Comparison of ENCODE assay signal across 21 cellular contexts in the genomic region with DNA sequence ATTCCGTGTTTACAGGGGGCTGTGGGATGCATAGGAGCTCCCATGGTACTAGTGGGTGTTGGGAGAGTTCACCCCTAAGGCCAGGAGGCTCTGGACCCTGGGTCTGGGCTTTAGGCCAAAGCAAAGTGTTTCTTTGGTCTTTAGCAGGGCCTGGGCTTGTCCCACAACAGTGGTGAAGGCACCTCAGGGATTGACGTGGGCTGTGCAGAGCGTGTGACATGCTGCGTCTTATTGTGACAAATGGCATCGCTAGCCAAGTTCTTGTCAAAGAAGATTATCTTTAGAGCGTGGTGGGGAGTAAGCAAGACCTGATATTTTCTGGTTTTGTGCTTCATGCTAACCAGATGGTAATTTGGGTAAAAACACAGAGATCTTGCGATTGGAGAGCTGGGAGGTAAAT.
"Had no signal": no experiment of that assay in that cellular context is flagged by ENCODE, and none has a peak within 500 bp of the region (broad histone marks: within the 10 kb centered on the region; RNA-seq: fewer than 3 reads in every experiment).

No MANE protein-coding gene starts in this region.

- H3K9me3 ChIP-seq: thoracic aorta had no signal

- H2AFZ ChIP-seq: neural progenitor cell had no signal

- H3K36me3 Mint-ChIP-seq: memory B cell had no signal

- H3K4me1 ChIP-seq: neural progenitor cell had no signal

- H3K4me2 ChIP-seq: neural progenitor cell had no signal

- H3K4me3 Mint-ChIP-seq: activated B cell treated with CpG ODN at 0.5 μM for 24 hours; activated CD4-positive, alpha-beta T cell treated with anti-CD3 and anti-CD28 coated beads for 36 hours; activated naive CD4-positive, alpha-beta T cell treated with anti-CD3 and anti-CD28 coated beads, Interleukin-2, amount 10 ng/mL, durations not matched to agents 7 days and 5 days; memory B cell; neural progenitor cell; type B pancreatic cell had no signal

- H3K9ac ChIP-seq: neural progenitor cell had no signal

- H3K27me3 Mint-ChIP-seq: activated B cell treated with CpG ODN at 0.5 μM for 24 hours; activated CD4-positive, alpha-beta T cell treated with anti-CD3 and anti-CD28 coated beads for 36 hours; activated naive CD4-positive, alpha-beta T cell treated with anti-CD3 and anti-CD28 coated beads, Interleukin-2, amount 10 ng/mL, durations not matched to agents 7 days and 5 days; type B pancreatic cell had no signal

- H3K27me3 ChIP-seq: neural progenitor cell had no signal

- FAIRE-seq: colon had no signal

- H3K36me3 ChIP-seq: neural progenitor cell, thoracic aorta had no signal

- H3K9me3 Mint-ChIP-seq: activated B cell treated with CpG ODN at 0.5 μM for 24 hours had no signal

- H3K27ac Mint-ChIP-seq: activated B cell treated with CpG ODN at 0.5 μM for 24 hours; activated CD4-positive, alpha-beta T cell treated with anti-CD3 and anti-CD28 coated beads for 36 hours; activated naive CD4-positive, alpha-beta T cell treated with anti-CD3 and anti-CD28 coated beads, Interleukin-2, amount 10 ng/mL, durations not matched to agents 7 days and 5 days; memory B cell; neural progenitor cell; type B pancreatic cell had no signal

- ATAC-seq: activated CD4-positive, alpha-beta T cell treated with anti-CD3 and anti-CD28 coated beads for 36 hours; esophagus mucosa; left cardiac atrium had no signal

- H3K4me3 ChIP-seq: neural progenitor cell, thoracic aorta had no signal

- H3K27ac ChIP-seq: neural progenitor cell, thoracic aorta had no signal

- H3K4me1 Mint-ChIP-seq: activated B cell treated with CpG ODN at 0.5 μM for 24 hours; activated naive CD4-positive, alpha-beta T cell treated with anti-CD3 and anti-CD28 coated beads, Interleukin-2, amount 10 ng/mL, durations not matched to agents 7 days and 5 days; memory B cell had no signal

- DNase-seq: activated B cell treated with CpG ODN at 0.5 μM for 24 hours; activated CD4-positive, alpha-beta T cell treated with anti-CD3 and anti-CD28 coated beads for 36 hours; activated CD4-positive, alpha-beta T cell treated with anti-CD3 and anti-CD28 coated beads, Interleukin-2, amount 50 U/mL, for 4 hours; activated CD8-positive, alpha-beta memory T cell treated with anti-CD3 and anti-CD28 coated beads, Interleukin-2, amount 50 U/mL, for 48 hours; activated effector memory CD4-positive, alpha-beta T cell treated with anti-CD3 and anti-CD28 coated beads, Interleukin-2, amount 50 U/mL, for 16 hours; activated naive CD4-positive, alpha-beta T cell treated with anti-CD3 and anti-CD28 coated beads, Interleukin-2, amount 10 ng/mL, durations not matched to agents 7 days and 5 days; activated T-cell treated with anti-CD3 and anti-CD28 coated beads, Interleukin-2, amount 50 U/mL, for 48 hours; effector memory CD4-positive, alpha-beta T cell; foreskin melanocyte; hypothalamus; islet precursor cell; left cardiac atrium; stimulated activated CD4-positive, alpha-beta T cell treated with anti-CD3 and anti-CD28 coated beads, Interleukin-4, amount 100 ng/mL, for 24 hours; stimulated activated naive CD4-positive, alpha-beta T cell treated with Interleukin-2 at 50 U/mL for 16 hours; T1000 had no signal
